9 cellular contexts compared by ENCODE assay signal in the genomic region with DNA sequence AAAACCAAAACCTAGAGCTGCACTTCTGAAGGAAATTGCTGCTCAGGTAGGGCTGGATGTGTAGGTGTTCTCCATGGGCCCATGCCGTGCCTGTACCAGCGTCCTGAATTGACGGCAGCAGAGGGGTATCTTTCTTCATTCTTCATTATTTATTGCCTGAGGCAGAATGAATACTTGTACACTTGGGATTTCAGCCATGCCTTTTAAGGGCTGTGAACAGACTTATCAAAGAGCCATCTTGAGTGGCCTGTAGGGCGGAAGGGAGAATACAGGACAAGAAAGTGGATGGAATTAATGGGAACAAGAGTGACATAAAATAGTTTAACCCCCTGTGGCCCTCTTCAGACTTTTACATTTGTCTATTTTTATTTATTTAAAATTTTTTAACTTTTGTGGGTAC.
DNase-seq lines count a peak whose midpoint lies in the region; ATAC-seq, FAIRE-seq and TF ChIP-seq lines count a peak whose summit lies in the region.
"Had no signal": no experiment of that assay in that cellular context is flagged by ENCODE, and none has a peak within 500 bp of the region (broad histone marks: within the 10 kb centered on the region; RNA-seq: fewer than 3 reads in every experiment).

No MANE protein-coding gene starts in this region.

- H3K9me3 Mint-ChIP-seq in brain: no peaks in the 10 kb centered on the region

- H3K4me2 ChIP-seq in A549: peak overlapping the region; percentile 73

- H3K27ac Mint-ChIP-seq in brain: peak overlapping the region in 3 of 5 experiments; percentile 46 to 77 (median 76)

- 82% methylated on average over 4 of the region's 4 CpGs for WGBS in A549 (ENCODE audit: missing lambda C conversion rate)

- no peak for TF ChIP-seq POLR2A in A549 (IDR thresholded peaks at IDR 0.05; ENCODE audit: low read length)

- no peaks in the 10 kb centered on the region for H3K27me3 ChIP-seq in mucosa of rectum (ENCODE audit: control insufficient read depth in 2 of 2, insufficient read depth in 2 of 2, low read length in 2 of 2)

- H3K4me3 Mint-ChIP-seq in brain: peak overlapping the region in 1 of 5 experiments; percentile 66

- H3K36me3 ChIP-seq in mucosa of rectum (ENCODE audit: control insufficient read depth in 2 of 2, insufficient read depth in 2 of 2, low read length in 2 of 2): no peaks in the 10 kb centered on the region

- no peaks in the 10 kb centered on the region for H3K27me3 Mint-ChIP-seq in brain

- no peak for TF ChIP-seq RAD21 in A549 (conservative IDR thresholded peaks at IDR 0.05 in 1 of 2, IDR thresholded peaks at IDR 0.05 in 1 of 2)

- peak overlapping the region; percentile 79 to 86 for H3K27ac ChIP-seq in A549
- peak overlapping the region; percentile 64 to 76 for H3K27ac ChIP-seq in mucosa of rectum (ENCODE audit: low read depth in 2 of 2, low read length in 2 of 2)

- TF ChIP-seq EP300 in A549 (IDR thresholded peaks at IDR 0.05): no peak

- FAIRE-seq in A549 (lab: Jason Lieb, UNC): no peak

- POLR2A ChIA-PET in A549 (lab: Yijun Ruan, JAX) (interaction anchor here (1.1 kb wide), 1 partner anchor 46 kb away, joined by 3 read pairs; no protein-coding TSS in a partner anchor), GM10248 (lab: Yijun Ruan, JAX) (no interaction called here)

- H3K36me3 Mint-ChIP-seq in brain: no peaks in the 10 kb centered on the region

- ATAC-seq in A549: no peak

- CTCF ChIA-PET in A549 (lab: Yijun Ruan, JAX): interaction anchor here (1.1 to 1.4 kb wide), 2 partner anchors 60 to 63 kb away, joined by 3 to 5 read pairs; no protein-coding TSS in a partner anchor
- CTCF ChIA-PET in GM10248 (lab: Yijun Ruan, JAX): interaction anchor here (1.4 to 1.6 kb wide), 2 partner anchors 26 to 122 kb away, joined by 3 to 4 read pairs; no protein-coding TSS in a partner anchor

- H3K4me3 ChIP-seq in A549: no peak overlapping the region
- H3K4me3 ChIP-seq in mucosa of rectum (ENCODE audit: low read length in 2 of 2): no peak overlapping the region

- DNase-seq in A549 (ENCODE audit: low read depth in 1 of 2, low spot score in 1 of 2) (no peak), HT-29 (ENCODE audit: low spot score) (peak; percentile 53), MV-4-11 (lab: John Stamatoyannopoulos, UW) (no peak), GM10248 (ENCODE audit: extremely low spot score) (no peak), NCI-H1694 (lab: John Stamatoyannopoulos, UW) (no peak)
- no peak for DNase-seq in activated CD4-positive, CD25-positive, alpha-beta regulatory T cell treated with anti-CD3 and anti-CD28 coated beads, Interleukin-2, amount 50 U/mL, for 72 hours
- DNase-seq: COR-L47 had no signal

- H3K9me3 ChIP-seq in A549 (no peaks in the 10 kb centered on the region), mucosa of rectum (ENCODE audit: control insufficient read depth in 2 of 2, low read length in 2 of 2) (no peaks in the 10 kb centered on the region)

- peaks cover 96% of the 10 kb centered on the region for H3K4me1 ChIP-seq in A549
- peaks cover 70 to 74% of the 10 kb centered on the region in 2 donors for H3K4me1 ChIP-seq in mucosa of rectum (ENCODE audit: control insufficient read depth in 2 of 2, insufficient read depth in 2 of 2, low read length in 2 of 2)

- H3K9ac ChIP-seq in mucosa of rectum (ENCODE audit: low read depth in 1 of 2, low read length in 2 of 2): no peak overlapping the region

- peaks cover 68% of the 10 kb centered on the region for H3K4me1 Mint-ChIP-seq in brain

- TF ChIP-seq CTCF in A549 (IDR thresholded peaks at IDR 0.05) (no peak), brain (conservative IDR thresholded peaks at IDR 0.05) (no peak), GM10248 (IDR thresholded peaks at IDR 0.05; ENCODE audit: control extremely low read depth, extremely low read depth, low read depth, missing control alignments) (no peak)

TF ChIP-seq in A549, 52 proteins besides CTCF, POLR2A, EP300 and RAD21:
- TF ChIP-seq HEYL (CRISPR knock-in tag; IDR thresholded peaks at IDR 0.05) (no peak), JUN (IDR thresholded peaks at IDR 0.05) (no peak), HOXB13 (CRISPR knock-in tag; IDR thresholded peaks at IDR 0.05; ENCODE audit: low read depth) (no peak), ZFP36 (IDR thresholded peaks at IDR 0.05; ENCODE audit: borderline replicate concordance, partially characterized antibody) (no peak), NR3C1 (IDR thresholded peaks at IDR 0.05) (no peak), BHLHE40 (IDR thresholded peaks at IDR 0.05; ENCODE audit: low read depth, low read length) (no peak), SMC3 (IDR thresholded peaks at IDR 0.05) (no peak), ZSCAN20 (CRISPR knock-in tag; IDR thresholded peaks at IDR 0.05) (no peak), NFE2L2 (conservative IDR thresholded peaks at IDR 0.05; ENCODE audit: low read length) (no peak), PHF8 (IDR thresholded peaks at IDR 0.05; ENCODE audit: borderline replicate concordance, low read depth) (no peak)
- TF ChIP-seq, protein P1, sequence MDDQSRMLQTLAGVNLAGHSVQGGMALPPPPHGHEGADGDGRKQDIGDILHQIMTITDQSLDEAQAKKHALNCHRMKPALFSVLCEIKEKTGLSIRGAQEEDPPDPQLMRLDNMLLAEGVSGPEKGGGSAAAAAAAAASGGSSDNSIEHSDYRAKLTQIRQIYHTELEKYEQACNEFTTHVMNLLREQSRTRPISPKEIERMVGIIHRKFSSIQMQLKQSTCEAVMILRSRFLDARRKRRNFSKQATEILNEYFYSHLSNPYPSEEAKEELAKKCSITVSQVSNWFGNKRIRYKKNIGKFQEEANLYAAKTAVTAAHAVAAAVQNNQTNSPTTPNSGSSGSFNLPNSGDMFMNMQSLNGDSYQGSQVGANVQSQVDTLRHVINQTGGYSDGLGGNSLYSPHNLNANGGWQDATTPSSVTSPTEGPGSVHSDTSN (IDR thresholded peaks at IDR 0.05): no peak
- TF ChIP-seq, protein P2, sequence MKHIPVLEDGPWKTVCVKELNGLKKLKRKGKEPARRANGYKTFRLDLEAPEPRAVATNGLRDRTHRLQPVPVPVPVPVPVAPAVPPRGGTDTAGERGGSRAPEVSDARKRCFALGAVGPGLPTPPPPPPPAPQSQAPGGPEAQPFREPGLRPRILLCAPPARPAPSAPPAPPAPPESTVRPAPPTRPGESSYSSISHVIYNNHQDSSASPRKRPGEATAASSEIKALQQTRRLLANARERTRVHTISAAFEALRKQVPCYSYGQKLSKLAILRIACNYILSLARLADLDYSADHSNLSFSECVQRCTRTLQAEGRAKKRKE (CRISPR knock-in tag; IDR thresholded peaks at IDR 0.05; ENCODE audit: low read depth): no peak
